Comparison of ENCODE assay signal across 3 cellular contexts in the genomic region with DNA sequence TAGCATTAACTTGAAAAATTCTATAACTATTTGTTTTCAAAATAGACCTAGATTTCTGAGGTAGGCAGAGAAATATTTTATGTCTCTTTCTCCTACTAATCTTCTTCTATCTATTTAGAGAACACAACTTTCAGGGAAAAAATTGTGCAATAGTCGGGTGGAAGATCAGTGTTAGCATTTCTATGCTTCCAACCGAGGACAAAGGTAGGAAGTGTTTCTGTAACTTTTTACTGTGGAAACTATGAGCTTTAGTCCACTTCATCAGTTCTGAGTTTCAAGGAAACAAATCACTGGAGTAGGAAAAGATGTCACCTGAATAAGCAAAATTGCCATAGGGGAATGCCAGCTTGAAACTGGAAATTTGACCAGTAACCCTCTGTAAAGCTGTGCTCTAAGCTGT.
TF ChIP-seq lines count a peak whose summit lies in the region.

No MANE protein-coding gene starts in this region.

TF ChIP-seq in IMR-90, 13 proteins besides CTCF, POLR2A, EP300 and RAD21:
- no peak for TF ChIP-seq NFE2L2 (IDR thresholded peaks at IDR 0.05; ENCODE audit: low read depth, low read length)
- TF ChIP-seq RFX5 (IDR thresholded peaks at IDR 0.05; ENCODE audit: low read depth, low read length) = no peak
- TF ChIP-seq CHD1 (IDR thresholded peaks at IDR 0.05; ENCODE audit: low read depth, low read length) = no peak
- no peak for TF ChIP-seq BHLHE40 (IDR thresholded peaks at IDR 0.05; ENCODE audit: low read depth, low read length)
- no peak for TF ChIP-seq RCOR1 (IDR thresholded peaks at IDR 0.05; ENCODE audit: insufficient replicate concordance, low read length)
- no peak for TF ChIP-seq MAZ (IDR thresholded peaks at IDR 0.05; ENCODE audit: borderline replicate concordance, low read depth, low read length)
- TF ChIP-seq MAFK (IDR thresholded peaks at IDR 0.05; ENCODE audit: low read depth, low read length) = no peak
- TF ChIP-seq CEBPB (IDR thresholded peaks at IDR 0.05; ENCODE audit: low read depth, low read length) = peak; percentile 50

TF ChIP-seq in K562, 482 proteins besides CTCF, POLR2A, EP300 and RAD21:
- no peak for TF ChIP-seq ZNF717 (CRISPR knock-in tag; IDR thresholded peaks at IDR 0.05)
- no peak for TF ChIP-seq SIRT6 (IDR thresholded peaks at IDR 0.05; ENCODE audit: low read depth, low read length)
- TF ChIP-seq, protein P1, sequence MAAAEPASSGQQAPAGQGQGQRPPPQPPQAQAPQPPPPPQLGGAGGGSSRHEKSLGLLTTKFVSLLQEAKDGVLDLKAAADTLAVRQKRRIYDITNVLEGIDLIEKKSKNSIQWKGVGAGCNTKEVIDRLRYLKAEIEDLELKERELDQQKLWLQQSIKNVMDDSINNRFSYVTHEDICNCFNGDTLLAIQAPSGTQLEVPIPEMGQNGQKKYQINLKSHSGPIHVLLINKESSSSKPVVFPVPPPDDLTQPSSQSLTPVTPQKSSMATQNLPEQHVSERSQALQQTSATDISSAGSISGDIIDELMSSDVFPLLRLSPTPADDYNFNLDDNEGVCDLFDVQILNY (CRISPR knock-in tag; IDR thresholded peaks at IDR 0.05) = no peak
- TF ChIP-seq CEBPB (tag; IDR thresholded peaks at IDR 0.05) = 0 out of 2 replicates have a peak, but pooled peaks have one; percentile 27
- no peak for TF ChIP-seq CEBPG (CRISPR knock-in tag; IDR thresholded peaks at IDR 0.05)
- peak; percentile 13 to 46; a peak in 1 of 4 replicates for TF ChIP-seq CEBPG (tag; conservative IDR thresholded peaks at IDR 0.05 in 1 of 2, IDR thresholded peaks at IDR 0.05 in 1 of 2)
- no peak for TF ChIP-seq FUS (optimal IDR thresholded peaks at IDR 0.05; ENCODE audit: low read depth, low read length)

TF ChIP-seq in HepG2, 621 proteins besides CTCF, POLR2A, EP300 and RAD21:
- TF ChIP-seq TCF7 (IDR thresholded peaks at IDR 0.05; ENCODE audit: low read depth) (no peak), CEBPB (IDR thresholded peaks at IDR 0.05; ENCODE audit: borderline replicate concordance, low read depth, low read length) (peak; percentile 69; the same call in 1 of the 2 replicates)
